1 cellular context compared by ENCODE assay signal in genomic region chr6:24340998-24341934, GRCh38.
TF ChIP-seq lines count a peak whose summit lies in the region.

No MANE protein-coding gene starts in this region.

TF ChIP-seq in HepG2, 621 proteins besides CTCF, POLR2A, EP300 and RAD21 (continued from another document and continues in another):
- TF ChIP-seq ZNF800 (CRISPR knock-in tag; IDR thresholded peaks at IDR 0.05), result no peak; the same call in 1 of the 2 replicates
- no peak for TF ChIP-seq ZSCAN30 (CRISPR knock-in tag; IDR thresholded peaks at IDR 0.05)
- no peak for TF ChIP-seq ZFP41 (CRISPR knock-in tag; IDR thresholded peaks at IDR 0.05; ENCODE audit: borderline replicate concordance)
- peak; percentile 78; the same call in 1 of the 2 replicates for TF ChIP-seq ARNTL (CRISPR knock-in tag; IDR thresholded peaks at IDR 0.05)
- peak; percentile 97 for TF ChIP-seq GATAD2A (CRISPR knock-in tag; IDR thresholded peaks at IDR 0.05)
- TF ChIP-seq RARG (CRISPR knock-in tag; IDR thresholded peaks at IDR 0.05; ENCODE audit: low read depth), result no peak
- TF ChIP-seq HNF1B (CRISPR knock-in tag; IDR thresholded peaks at IDR 0.05), result peak; percentile 95
- no peak for TF ChIP-seq DZIP1 (CRISPR knock-in tag; IDR thresholded peaks at IDR 0.05)
- peak; percentile 65 for TF ChIP-seq HOXA3 (CRISPR knock-in tag; IDR thresholded peaks at IDR 0.05)
- no peak for TF ChIP-seq AGO1 (IDR thresholded peaks at IDR 0.05; ENCODE audit: low read depth, low read length, poor library complexity, severe bottlenecking)
- peak; percentile 80 for TF ChIP-seq HNF4A (CRISPR knock-in tag; IDR thresholded peaks at IDR 0.05)
- TF ChIP-seq DDIT3 (CRISPR knock-in tag; IDR thresholded peaks at IDR 0.05), result no peak
- TF ChIP-seq ZNF10 (CRISPR knock-in tag; IDR thresholded peaks at IDR 0.05; ENCODE audit: borderline replicate concordance, low read depth), result no peak
- no peak for TF ChIP-seq HOXA7 (CRISPR knock-in tag; IDR thresholded peaks at IDR 0.05)
- TF ChIP-seq YEATS2 (CRISPR knock-in tag; IDR thresholded peaks at IDR 0.05; ENCODE audit: borderline replicate concordance), result peak; percentile 33; the same call in 1 of the 2 replicates
- peak in 1 of 2 experiments; percentile 56; a peak in 1 of 4 replicates for TF ChIP-seq ATF4 (CRISPR knock-in tag; IDR thresholded peaks at IDR 0.05)
- peak; percentile 96 for TF ChIP-seq TARDBP (CRISPR knock-in tag; IDR thresholded peaks at IDR 0.05)
- TF ChIP-seq JARID2 (CRISPR knock-in tag; IDR thresholded peaks at IDR 0.05; ENCODE audit: insufficient replicate concordance), result no peak
- TF ChIP-seq AHDC1 (CRISPR knock-in tag; IDR thresholded peaks at IDR 0.05; ENCODE audit: borderline replicate concordance), result peak; percentile 97; the same call in 1 of the 2 replicates
- no peak; the same call in none of the 2 replicates for TF ChIP-seq SIX4 (CRISPR knock-in tag; IDR thresholded peaks at IDR 0.05)
- TF ChIP-seq ZC3H4 (CRISPR knock-in tag; IDR thresholded peaks at IDR 0.05; ENCODE audit: borderline replicate concordance), result no peak
- TF ChIP-seq HMG20B (CRISPR knock-in tag; conservative IDR thresholded peaks at IDR 0.05), result peak; percentile 100
- no peak for TF ChIP-seq CCAR2 (optimal IDR thresholded peaks at IDR 0.05; ENCODE audit: low read depth, low read length)
- TF ChIP-seq ZNF720 (CRISPR knock-in tag; IDR thresholded peaks at IDR 0.05), result no peak
- no peak for TF ChIP-seq PAWR (CRISPR knock-in tag; IDR thresholded peaks at IDR 0.05; ENCODE audit: borderline replicate concordance)
- TF ChIP-seq FLYWCH1 (CRISPR knock-in tag; IDR thresholded peaks at IDR 0.05), result no peak
- 0 out of 2 replicates have a peak, but pooled peaks have one; percentile 22 for TF ChIP-seq PRDM10 (CRISPR knock-in tag; IDR thresholded peaks at IDR 0.05; ENCODE audit: low read depth)
- 0 out of 2 replicates have a peak, but pooled peaks have one; percentile 40 for TF ChIP-seq ZNF740 (CRISPR knock-in tag; IDR thresholded peaks at IDR 0.05)
- TF ChIP-seq ATM (IDR thresholded peaks at IDR 0.05; ENCODE audit: borderline replicate concordance), result no peak
- no peak; the same call in 1 of the 2 replicates for TF ChIP-seq JDP2 (CRISPR knock-in tag; IDR thresholded peaks at IDR 0.05; ENCODE audit: borderline replicate concordance)
- TF ChIP-seq SRY (CRISPR knock-in tag; IDR thresholded peaks at IDR 0.05), result no peak
- TF ChIP-seq TAF15 (IDR thresholded peaks at IDR 0.05; ENCODE audit: low read depth, low read length, poor library complexity, severe bottlenecking), result no peak
- TF ChIP-seq ZNF691 (CRISPR knock-in tag; IDR thresholded peaks at IDR 0.05; ENCODE audit: borderline replicate concordance, low read depth), result no peak
- no peak for TF ChIP-seq RBFOX2 (IDR thresholded peaks at IDR 0.05; ENCODE audit: low read depth, low read length)
- TF ChIP-seq ZNF160 (CRISPR knock-in tag; IDR thresholded peaks at IDR 0.05), result no peak
- TF ChIP-seq ARHGAP35 (CRISPR knock-in tag; IDR thresholded peaks at IDR 0.05; ENCODE audit: borderline replicate concordance), result no peak
- no peak for TF ChIP-seq STAT6 (CRISPR knock-in tag; IDR thresholded peaks at IDR 0.05; ENCODE audit: borderline replicate concordance)
